Comparison of ENCODE assay signal across 1 cellular context in the genomic region with DNA sequence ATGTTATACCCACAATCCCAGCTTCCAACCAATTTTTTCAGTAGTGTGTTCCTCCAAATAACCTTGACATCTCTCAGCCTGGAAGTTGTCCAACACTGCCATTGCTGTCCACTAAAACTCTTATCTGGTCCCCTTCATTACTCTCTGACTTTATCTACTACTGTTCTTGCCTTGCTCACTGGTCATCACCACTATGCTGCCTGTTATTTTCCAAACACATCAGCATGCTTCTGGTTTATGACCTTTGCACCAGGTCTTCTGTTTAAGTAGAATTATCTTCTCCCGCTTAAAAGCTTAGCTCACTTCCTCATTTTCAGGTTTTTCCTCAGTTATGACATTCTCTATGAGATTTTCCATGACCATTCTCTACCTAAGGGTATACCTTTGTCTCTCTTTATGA.
TF ChIP-seq lines count a peak whose summit lies in the region.

No MANE protein-coding gene starts in this region.

TF ChIP-seq in K562, 482 proteins besides CTCF, POLR2A, EP300 and RAD21 (continued from another document and continues in another):
- TF ChIP-seq WHSC1 (IDR thresholded peaks at IDR 0.05; ENCODE audit: low read length) (no peak), HOXB6 (CRISPR knock-in tag; IDR thresholded peaks at IDR 0.05; ENCODE audit: borderline replicate concordance) (no peak), GTF2E2 (tag; IDR thresholded peaks at IDR 0.05) (no peak), ZNF41 (CRISPR knock-in tag; conservative IDR thresholded peaks at IDR 0.05) (no peak), CBFA2T2 (conservative IDR thresholded peaks at IDR 0.05) (peak; percentile 88), U2AF1 (optimal IDR thresholded peaks at IDR 0.05; ENCODE audit: low read depth, low read length) (no peak), PCBP1 (IDR thresholded peaks at IDR 0.05; ENCODE audit: low read depth, low read length, poor library complexity, severe bottlenecking) (no peak), HNRNPK (IDR thresholded peaks at IDR 0.05; ENCODE audit: low read depth, low read length, poor library complexity, severe bottlenecking) (no peak), MEIS2 (IDR thresholded peaks at IDR 0.05; ENCODE audit: partially characterized antibody) (peak; percentile 72), NR2C2 (CRISPR knock-in tag; IDR thresholded peaks at IDR 0.05) (peak; percentile 71; the same call in 1 of the 2 replicates), NR2C2 (tag; IDR thresholded peaks at IDR 0.05) (peak; percentile 92), GATA2 (CRISPR knock-in tag; IDR thresholded peaks at IDR 0.05) (peak; percentile 62; the same call in 1 of the 2 replicates), ZNF24 (IDR thresholded peaks at IDR 0.05) (no peak; the same call in 1 of the 2 replicates), ZFP30 (CRISPR knock-in tag; IDR thresholded peaks at IDR 0.05; ENCODE audit: borderline replicate concordance) (no peak), NFE2L1 (tag; IDR thresholded peaks at IDR 0.05; ENCODE audit: borderline replicate concordance, low read depth) (no peak), TCF3 (CRISPR knock-in tag; IDR thresholded peaks at IDR 0.05) (peak; percentile 87), HCFC1 (IDR thresholded peaks at IDR 0.05; ENCODE audit: low read depth, low read length) (no peak), NFIX (CRISPR knock-in tag; IDR thresholded peaks at IDR 0.05; ENCODE audit: low read depth) (no peak), MYNN (IDR thresholded peaks at IDR 0.05) (no peak), MYNN (CRISPR knock-in tag; IDR thresholded peaks at IDR 0.05) (no peak), SIX5 (IDR thresholded peaks at IDR 0.05; ENCODE audit: borderline replicate concordance in 1 of 2, insufficient read depth in 1 of 2, low read depth in 1 of 2, low read length in 2 of 2) (no peak), E2F3 (CRISPR knock-in tag; IDR thresholded peaks at IDR 0.05) (no peak), ZNF76 (CRISPR knock-in tag; IDR thresholded peaks at IDR 0.05; ENCODE audit: borderline replicate concordance) (no peak), POLR2G (IDR thresholded peaks at IDR 0.05; ENCODE audit: low read depth, low read length) (no peak), ZNF584 (CRISPR knock-in tag; IDR thresholded peaks at IDR 0.05; ENCODE audit: low read depth) (0 out of 2 replicates have a peak, but pooled peaks have one; percentile 31), ATF1 (CRISPR knock-in tag; IDR thresholded peaks at IDR 0.05) (no peak), ATF1 (tag; IDR thresholded peaks at IDR 0.05) (peak; percentile 56; the same call in 1 of the 2 replicates), GTF2A2 (tag; IDR thresholded peaks at IDR 0.05) (no peak), ZNF696 (CRISPR knock-in tag; conservative IDR thresholded peaks at IDR 0.05) (no peak), ZNF133 (CRISPR knock-in tag; IDR thresholded peaks at IDR 0.05) (no peak), FOXK2 (conservative IDR thresholded peaks at IDR 0.05 in 1 of 2, IDR thresholded peaks at IDR 0.05 in 1 of 2; ENCODE audit: low read depth in 2 of 2) (peak; percentile 79), NBN (IDR thresholded peaks at IDR 0.05; ENCODE audit: low read depth) (peak; percentile 89), ZC3H8 (IDR thresholded peaks at IDR 0.05) (no peak)
- TF ChIP-seq, protein P1, sequence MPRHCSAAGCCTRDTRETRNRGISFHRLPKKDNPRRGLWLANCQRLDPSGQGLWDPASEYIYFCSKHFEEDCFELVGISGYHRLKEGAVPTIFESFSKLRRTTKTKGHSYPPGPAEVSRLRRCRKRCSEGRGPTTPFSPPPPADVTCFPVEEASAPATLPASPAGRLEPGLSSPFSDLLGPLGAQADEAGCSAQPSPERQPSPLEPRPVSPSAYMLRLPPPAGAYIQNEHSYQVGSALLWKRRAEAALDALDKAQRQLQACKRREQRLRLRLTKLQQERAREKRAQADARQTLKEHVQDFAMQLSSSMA (CRISPR knock-in tag; IDR thresholded peaks at IDR 0.05), result no peak
- TF ChIP-seq, protein P2, sequence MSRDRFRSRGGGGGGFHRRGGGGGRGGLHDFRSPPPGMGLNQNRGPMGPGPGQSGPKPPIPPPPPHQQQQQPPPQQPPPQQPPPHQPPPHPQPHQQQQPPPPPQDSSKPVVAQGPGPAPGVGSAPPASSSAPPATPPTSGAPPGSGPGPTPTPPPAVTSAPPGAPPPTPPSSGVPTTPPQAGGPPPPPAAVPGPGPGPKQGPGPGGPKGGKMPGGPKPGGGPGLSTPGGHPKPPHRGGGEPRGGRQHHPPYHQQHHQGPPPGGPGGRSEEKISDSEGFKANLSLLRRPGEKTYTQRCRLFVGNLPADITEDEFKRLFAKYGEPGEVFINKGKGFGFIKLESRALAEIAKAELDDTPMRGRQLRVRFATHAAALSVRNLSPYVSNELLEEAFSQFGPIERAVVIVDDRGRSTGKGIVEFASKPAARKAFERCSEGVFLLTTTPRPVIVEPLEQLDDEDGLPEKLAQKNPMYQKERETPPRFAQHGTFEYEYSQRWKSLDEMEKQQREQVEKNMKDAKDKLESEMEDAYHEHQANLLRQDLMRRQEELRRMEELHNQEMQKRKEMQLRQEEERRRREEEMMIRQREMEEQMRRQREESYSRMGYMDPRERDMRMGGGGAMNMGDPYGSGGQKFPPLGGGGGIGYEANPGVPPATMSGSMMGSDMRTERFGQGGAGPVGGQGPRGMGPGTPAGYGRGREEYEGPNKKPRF (IDR thresholded peaks at IDR 0.05; ENCODE audit: low read depth, low read length), result no peak
- TF ChIP-seq, protein P3, sequence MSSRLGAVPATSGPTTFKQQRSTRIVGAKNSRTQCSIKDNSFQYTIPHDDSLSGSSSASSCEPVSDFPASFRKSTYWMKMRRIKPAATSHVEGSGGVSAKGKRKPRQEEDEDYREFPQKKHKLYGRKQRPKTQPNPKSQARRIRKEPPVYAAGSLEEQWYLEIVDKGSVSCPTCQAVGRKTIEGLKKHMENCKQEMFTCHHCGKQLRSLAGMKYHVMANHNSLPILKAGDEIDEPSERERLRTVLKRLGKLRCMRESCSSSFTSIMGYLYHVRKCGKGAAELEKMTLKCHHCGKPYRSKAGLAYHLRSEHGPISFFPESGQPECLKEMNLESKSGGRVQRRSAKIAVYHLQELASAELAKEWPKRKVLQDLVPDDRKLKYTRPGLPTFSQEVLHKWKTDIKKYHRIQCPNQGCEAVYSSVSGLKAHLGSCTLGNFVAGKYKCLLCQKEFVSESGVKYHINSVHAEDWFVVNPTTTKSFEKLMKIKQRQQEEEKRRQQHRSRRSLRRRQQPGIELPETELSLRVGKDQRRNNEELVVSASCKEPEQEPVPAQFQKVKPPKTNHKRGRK (tag; IDR thresholded peaks at IDR 0.05), result no peak
- TF ChIP-seq, protein P4, sequence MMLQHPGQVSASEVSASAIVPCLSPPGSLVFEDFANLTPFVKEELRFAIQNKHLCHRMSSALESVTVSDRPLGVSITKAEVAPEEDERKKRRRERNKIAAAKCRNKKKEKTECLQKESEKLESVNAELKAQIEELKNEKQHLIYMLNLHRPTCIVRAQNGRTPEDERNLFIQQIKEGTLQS (IDR thresholded peaks at IDR 0.05), result peak; percentile 38; the same call in 1 of the 2 replicates
- TF ChIP-seq, protein P4 (CRISPR knock-in tag; conservative IDR thresholded peaks at IDR 0.05), result no peak
- TF ChIP-seq, protein P5, sequence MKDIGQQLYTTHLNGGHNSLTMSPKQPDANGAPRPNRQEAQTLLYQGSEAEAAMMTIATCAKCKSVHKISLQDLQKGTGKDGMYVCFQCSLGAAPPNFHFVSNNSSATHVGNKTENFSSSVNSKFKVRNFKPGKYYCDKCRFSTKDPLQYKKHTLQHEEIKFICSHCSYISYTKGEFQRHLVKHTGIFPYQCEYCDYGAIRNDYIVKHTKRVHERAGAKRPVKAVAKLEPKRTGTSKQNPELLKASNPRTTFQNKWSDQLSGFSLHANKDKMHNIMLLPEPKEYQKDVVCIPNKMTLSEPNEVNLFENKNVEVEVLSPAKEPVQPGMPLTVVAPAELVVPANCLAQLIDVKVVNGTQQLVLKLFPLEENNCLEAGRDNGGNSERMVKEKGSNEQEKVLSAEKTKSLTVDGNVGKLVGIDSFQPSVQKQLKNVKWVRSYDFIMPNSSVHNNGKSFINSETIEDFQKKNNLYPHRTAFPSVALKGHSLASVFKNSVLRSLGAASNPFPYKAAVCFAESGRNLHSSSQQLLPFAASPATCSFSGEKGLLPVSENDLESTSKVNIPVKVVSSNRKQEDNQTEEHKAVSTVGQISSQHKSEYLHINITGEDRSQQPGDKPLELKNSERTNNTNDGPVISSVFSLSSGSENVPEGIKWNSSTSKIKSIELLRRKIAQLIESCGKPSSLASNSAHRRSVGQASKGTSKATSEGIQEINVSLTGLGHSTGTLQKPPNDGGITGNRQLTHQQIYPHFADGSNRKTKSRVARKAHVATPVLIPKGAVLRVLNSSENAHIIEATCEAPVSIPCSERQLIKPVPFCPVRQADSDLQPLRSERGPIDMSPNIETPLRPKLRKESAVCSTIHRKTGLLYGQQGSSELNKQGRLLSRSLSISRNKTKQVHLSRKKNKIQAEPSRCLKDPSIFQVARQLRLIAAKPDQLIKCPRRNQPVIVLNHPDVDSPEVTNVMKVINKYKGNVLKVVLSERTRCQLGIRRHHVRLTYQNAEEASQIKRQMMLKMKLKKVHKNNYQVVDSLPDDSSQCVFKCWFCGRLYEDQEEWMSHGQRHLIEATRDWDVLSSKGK (CRISPR knock-in tag; IDR thresholded peaks at IDR 0.05), result no peak
- TF ChIP-seq, protein P6, sequence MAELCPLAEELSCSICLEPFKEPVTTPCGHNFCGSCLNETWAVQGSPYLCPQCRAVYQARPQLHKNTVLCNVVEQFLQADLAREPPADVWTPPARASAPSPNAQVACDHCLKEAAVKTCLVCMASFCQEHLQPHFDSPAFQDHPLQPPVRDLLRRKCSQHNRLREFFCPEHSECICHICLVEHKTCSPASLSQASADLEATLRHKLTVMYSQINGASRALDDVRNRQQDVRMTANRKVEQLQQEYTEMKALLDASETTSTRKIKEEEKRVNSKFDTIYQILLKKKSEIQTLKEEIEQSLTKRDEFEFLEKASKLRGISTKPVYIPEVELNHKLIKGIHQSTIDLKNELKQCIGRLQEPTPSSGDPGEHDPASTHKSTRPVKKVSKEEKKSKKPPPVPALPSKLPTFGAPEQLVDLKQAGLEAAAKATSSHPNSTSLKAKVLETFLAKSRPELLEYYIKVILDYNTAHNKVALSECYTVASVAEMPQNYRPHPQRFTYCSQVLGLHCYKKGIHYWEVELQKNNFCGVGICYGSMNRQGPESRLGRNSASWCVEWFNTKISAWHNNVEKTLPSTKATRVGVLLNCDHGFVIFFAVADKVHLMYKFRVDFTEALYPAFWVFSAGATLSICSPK (IDR thresholded peaks at IDR 0.05; ENCODE audit: borderline replicate concordance), result no peak
- TF ChIP-seq, protein P7, sequence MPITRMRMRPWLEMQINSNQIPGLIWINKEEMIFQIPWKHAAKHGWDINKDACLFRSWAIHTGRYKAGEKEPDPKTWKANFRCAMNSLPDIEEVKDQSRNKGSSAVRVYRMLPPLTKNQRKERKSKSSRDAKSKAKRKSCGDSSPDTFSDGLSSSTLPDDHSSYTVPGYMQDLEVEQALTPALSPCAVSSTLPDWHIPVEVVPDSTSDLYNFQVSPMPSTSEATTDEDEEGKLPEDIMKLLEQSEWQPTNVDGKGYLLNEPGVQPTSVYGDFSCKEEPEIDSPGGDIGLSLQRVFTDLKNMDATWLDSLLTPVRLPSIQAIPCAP (CRISPR knock-in tag; IDR thresholded peaks at IDR 0.05; ENCODE audit: borderline replicate concordance), result no peak
- TF ChIP-seq, protein P8, sequence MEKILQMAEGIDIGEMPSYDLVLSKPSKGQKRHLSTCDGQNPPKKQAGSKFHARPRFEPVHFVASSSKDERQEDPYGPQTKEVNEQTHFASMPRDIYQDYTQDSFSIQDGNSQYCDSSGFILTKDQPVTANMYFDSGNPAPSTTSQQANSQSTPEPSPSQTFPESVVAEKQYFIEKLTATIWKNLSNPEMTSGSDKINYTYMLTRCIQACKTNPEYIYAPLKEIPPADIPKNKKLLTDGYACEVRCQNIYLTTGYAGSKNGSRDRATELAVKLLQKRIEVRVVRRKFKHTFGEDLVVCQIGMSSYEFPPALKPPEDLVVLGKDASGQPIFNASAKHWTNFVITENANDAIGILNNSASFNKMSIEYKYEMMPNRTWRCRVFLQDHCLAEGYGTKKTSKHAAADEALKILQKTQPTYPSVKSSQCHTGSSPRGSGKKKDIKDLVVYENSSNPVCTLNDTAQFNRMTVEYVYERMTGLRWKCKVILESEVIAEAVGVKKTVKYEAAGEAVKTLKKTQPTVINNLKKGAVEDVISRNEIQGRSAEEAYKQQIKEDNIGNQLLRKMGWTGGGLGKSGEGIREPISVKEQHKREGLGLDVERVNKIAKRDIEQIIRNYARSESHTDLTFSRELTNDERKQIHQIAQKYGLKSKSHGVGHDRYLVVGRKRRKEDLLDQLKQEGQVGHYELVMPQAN (IDR thresholded peaks at IDR 0.05; ENCODE audit: borderline replicate concordance), result no peak; the same call in 1 of the 2 replicates
- TF ChIP-seq, protein P9, sequence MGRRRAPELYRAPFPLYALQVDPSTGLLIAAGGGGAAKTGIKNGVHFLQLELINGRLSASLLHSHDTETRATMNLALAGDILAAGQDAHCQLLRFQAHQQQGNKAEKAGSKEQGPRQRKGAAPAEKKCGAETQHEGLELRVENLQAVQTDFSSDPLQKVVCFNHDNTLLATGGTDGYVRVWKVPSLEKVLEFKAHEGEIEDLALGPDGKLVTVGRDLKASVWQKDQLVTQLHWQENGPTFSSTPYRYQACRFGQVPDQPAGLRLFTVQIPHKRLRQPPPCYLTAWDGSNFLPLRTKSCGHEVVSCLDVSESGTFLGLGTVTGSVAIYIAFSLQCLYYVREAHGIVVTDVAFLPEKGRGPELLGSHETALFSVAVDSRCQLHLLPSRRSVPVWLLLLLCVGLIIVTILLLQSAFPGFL (CRISPR knock-in tag; IDR thresholded peaks at IDR 0.05), result no peak
